ENCODE assay signal across 8 cellular contexts in genomic region chr13:51221674-51222509, GRCh38. TPM values are rescaled to one million over a fixed set of nuclear protein-coding genes. Genes with fewer than 3 reads are reported as not detected.
DNase-seq lines count a peak whose midpoint lies in the region; ATAC-seq, FAIRE-seq and TF ChIP-seq lines count a peak whose summit lies in the region.

Gene FAM124A (plus strand): TSS chr13:51222398. CDS start chr13:51222502, 104 bp downstream.

- H4K20me1 ChIP-seq in GM12878 (ENCODE audit: control insufficient read depth, insufficient read depth): no peaks in the 10 kb centered on the region

- CTCF ChIA-PET in GM12878 (lab: Yijun Ruan, JAX): interaction anchor here (2.0 kb wide), 1 partner anchor 64 kb away, joined by 5 read pairs; no protein-coding TSS in a partner anchor

- no peaks in the 10 kb centered on the region for H3K36me3 ChIP-seq in GM12878 (ENCODE audit: control insufficient read depth in 2 of 2, insufficient read depth in 2 of 2, low read length in 1 of 2)
- H3K36me3 ChIP-seq in iPS-18a (ENCODE audit: control insufficient read depth, low read depth, low read length): peaks cover 9% of the 10 kb centered on the region

- TF ChIP-seq CTCF in GM12878 (IDR thresholded peaks at IDR 0.05 in 2 of 3, conservative IDR thresholded peaks at IDR 0.05 in 1 of 3; ENCODE audit: control insufficient read depth in 2 of 3, extremely low read depth in 1 of 3, insufficient read depth in 1 of 3, low read depth in 3 of 3, low read length in 3 of 3): peak in 1 of 3 experiments; percentile 15; a peak in 2 of 6 replicates

- H3K9ac ChIP-seq in GM12878 (ENCODE audit: control insufficient read depth, insufficient read depth, low read length) (no peak within 1 kb of the TSS), iPS-18a (ENCODE audit: low read length) (peak within 1 kb of the TSS; percentile 51)

- no peak for FAIRE-seq in GM12878 (lab: Jason Lieb, UNC)

- intact Hi-C loops in GM12878 (cut with micrococcal nuclease; ENCODE audit: unreplicated experiment): no loop called here

- H3K79me2 ChIP-seq in GM12878 (ENCODE audit: control insufficient read depth, insufficient read depth, low read length): no peaks in the 10 kb centered on the region

- ATAC-seq in GM18909 (IDR thresholded peaks at IDR 0.05; ENCODE audit: poor library complexity, unreplicated experiment) (peak; percentile 80), HG03520 (IDR thresholded peaks at IDR 0.05; ENCODE audit: unreplicated experiment) (peak; percentile 83), SK-N-SH treated with all-trans-retinoic acid at 6 μM for 48 hours (peak; percentile 87), GM12878 (peak; percentile 81), HG02840 (IDR thresholded peaks at IDR 0.05; ENCODE audit: low FRiP score, unreplicated experiment) (no peak)

- peak within 1 kb of the TSS; percentile 70 for H3K4me2 ChIP-seq in GM12878 (ENCODE audit: control insufficient read depth, insufficient read depth)

- BruUV-seq in GM12878 (replicated peaks; lab: Mats Ljungman, UMichigan): no TSS peak

- 3% methylated on average over 47 of the region's 86 CpGs for WGBS in GM12878 (ENCODE audit: insufficient coverage, insufficient replicate concordance, low lambda C conversion rate, missing lambda C conversion rate)

- TF ChIP-seq POLR2A in GM12878 (IDR thresholded peaks at IDR 0.05; ENCODE audit: low read depth, low read length): no peak; the same call in 1 of the 2 replicates

- POLR2A ChIA-PET in GM12878 (lab: Charles Lee): no interaction called here

- peak within 1 kb of the TSS; percentile 42 for H2AFZ ChIP-seq in GM12878 (ENCODE audit: control insufficient read depth, low read depth, low read length)

- RAD21 ChIA-PET in GM12878 (lab: Charles Lee; ENCODE audit: unreplicated experiment): no interaction called here

- no peaks in the 10 kb centered on the region for H3K9me3 ChIP-seq in GM12878 (replicated peaks; ENCODE audit: control insufficient read depth, insufficient read depth, low read length)
- H3K9me3 ChIP-seq in iPS-18a (ENCODE audit: control insufficient read depth, low read depth, low read length): no peaks in the 10 kb centered on the region

- H3K27me3 ChIP-seq in GM12878 (replicated peaks in 1 of 2; ENCODE audit: control insufficient read depth in 2 of 2, insufficient read depth in 2 of 2, low read length in 1 of 2) (peaks cover 6 to 28% of the 10 kb centered on the region in 2 experiments), iPS-18a (ENCODE audit: control insufficient read depth, insufficient read depth, low read length) (peaks cover 13% of the 10 kb centered on the region)

- TF ChIP-seq EP300 in GM12878 (IDR thresholded peaks at IDR 0.05; ENCODE audit: borderline replicate concordance in 1 of 2, control insufficient read depth in 1 of 2, low read depth in 2 of 2, low read length in 2 of 2): no peak

- SMC1A ChIA-PET in GM12878 (lab: Charles Lee; ENCODE audit: uncharacterized antibody, unreplicated experiment): no interaction called here

- in situ Hi-C loops in GM12878 (cut with MboI): no loop called here

- DNase-seq in AML-193 (lab: John Stamatoyannopoulos, UW) (peak; percentile 66 to 67), GM12878 (ENCODE audit: low read depth, low spot score) (no peak), skeletal muscle cell (ENCODE audit: low read depth) (no peak)

- peak within 1 kb of the TSS; percentile 58 for H3K4me3 ChIP-seq in GM12878
- peak within 1 kb of the TSS; percentile 83 for H3K4me3 ChIP-seq in iPS-18a (ENCODE audit: low read length)
- peak within 1 kb of the TSS; percentile 57 for H3K4me3 ChIP-seq in skeletal muscle cell (ENCODE audit: low read depth, low read length)

- H3K27ac ChIP-seq in GM12878 (ENCODE audit: control insufficient read depth, insufficient read depth): no peak within 1 kb of the TSS
- no peak within 1 kb of the TSS for H3K27ac ChIP-seq in iPS-18a (ENCODE audit: low read length)

- H3K4me1 ChIP-seq in GM12878 (ENCODE audit: control insufficient read depth, insufficient read depth, low read length): no peaks in the 10 kb centered on the region
- peaks cover 34% of the 10 kb centered on the region for H3K4me1 ChIP-seq in iPS-18a (ENCODE audit: control insufficient read depth, low read depth, low read length)

- no peak for TF ChIP-seq RAD21 in GM12878 (IDR thresholded peaks at IDR 0.05; ENCODE audit: insufficient read depth, low read depth, low read length)

TF ChIP-seq in SK-N-SH treated with all-trans-retinoic acid at 6 μM for 48 hours, 23 proteins besides CTCF, POLR2A, EP300 and RAD21:
- TF ChIP-seq GLIS3 (CRISPR knock-in tag; IDR thresholded peaks at IDR 0.05) (no peak), ZNF70 (CRISPR knock-in tag; IDR thresholded peaks at IDR 0.05) (no peak), ZNF565 (CRISPR knock-in tag; conservative IDR thresholded peaks at IDR 0.05; ENCODE audit: low read depth) (no peak), TOX (CRISPR knock-in tag; IDR thresholded peaks at IDR 0.05; ENCODE audit: borderline replicate concordance) (no peak)

TF ChIP-seq in GM12878, 131 proteins besides CTCF, POLR2A, EP300 and RAD21 (continues in another document):
- TF ChIP-seq ATF3 (IDR thresholded peaks at IDR 0.05; ENCODE audit: borderline replicate concordance, extremely low read depth, low read depth, low read length): no peak
- TF ChIP-seq PAX8 (IDR thresholded peaks at IDR 0.05): no peak
- TF ChIP-seq HDAC6 (IDR thresholded peaks at IDR 0.05; ENCODE audit: unreplicated experiment): no peak
- TF ChIP-seq CREM (IDR thresholded peaks at IDR 0.05; ENCODE audit: low read depth): no peak
- TF ChIP-seq DPF2 (IDR thresholded peaks at IDR 0.05): no peak
- TF ChIP-seq NKRF (conservative IDR thresholded peaks at IDR 0.05): no peak
- no peak for TF ChIP-seq IKZF1 (conservative IDR thresholded peaks at IDR 0.05)
- TF ChIP-seq MYC (IDR thresholded peaks at IDR 0.05; ENCODE audit: insufficient read depth, insufficient read length, insufficient replicate concordance, low read length, severe bottlenecking): no peak
- no peak for TF ChIP-seq ZNF592 (IDR thresholded peaks at IDR 0.05)

RNA-seq across cellular contexts. Expression of gene FAM124A, which starts in this region (rescaled TPM):
- not detected in 2 replicates for total RNA-seq in GM12878 (2013; cell fraction: nucleolus; rRNA removed)
- total RNA-seq in GM12878 (2014; rRNA removed) (not detected in 2 replicates), GM12878 (2014; rRNA removed; fragmentation: Illumina TruSeq; extraction: Trizol) (not detected in 2 replicates), GM12878 (2021) (not detected in 2 replicates)
- polyA plus RNA-seq in GM12878 (2011; ENCODE audit: low read depth): not detected
- polyA plus RNA-seq in GM12878 (2011; rRNA removed) (not detected in 2 replicates), GM12878 (2014; fragmentation: Illumina TruSeq; extraction: Trizol) (not detected in 2 replicates), GM12878 (2014; fragmentation: Nextera tagmentation; extraction: Ambion mirVana) (not detected), GM12878 (2014; rRNA removed) (not detected in 2 replicates), GM12878 (2016; fragmentation: Nextera tagmentation; extraction: Ambion mirVana) (not detected)
- not detected in 2 replicates for polyA plus RNA-seq in GM12878 (2011; cell fraction: cytosol; rRNA removed)
- polyA plus RNA-seq in GM12878 (2011; cell fraction: nucleus; rRNA removed): not detected in 2 replicates
- not detected in 2 replicates for polyA plus RNA-seq in GM12878 (2012)
- polyA minus RNA-seq in GM12878 (2011; rRNA and poly(A)+ RNA removed): not detected in 2 replicates
- not detected in 2 replicates for polyA minus RNA-seq in GM12878 (2011; cell fraction: cytosol; rRNA and poly(A)+ RNA removed)
- polyA minus RNA-seq in GM12878 (2011; cell fraction: nucleus; rRNA and poly(A)+ RNA removed): not detected in 2 replicates

Comparison
In these comparisons a context has a peak if more than half of its experiments do, and no peak if none do; other contexts are left out.
1. Peak in ATAC-seq, H3K4me3 ChIP-seq and H3K4me2 ChIP-seq in GM12878; RNA of the gene not detected or under 1 TPM.
2. DNase-seq: peak in AML-193 (2 of 2); none in GM12878 (single experiment) and skeletal muscle cell (single experiment).
3. Peak in every context shown above with its lines, with median percentiles within 50 percentile points of each other: H3K4me3 ChIP-seq.